Comparison of ENCODE assay signal across 18 cellular contexts in genomic region chr10:3336673-3337293, GRCh38.
DNase-seq lines count a peak whose midpoint lies in the region; ATAC-seq and TF ChIP-seq lines count a peak whose summit lies in the region.
"Had no signal": no experiment of that assay in that cellular context is flagged by ENCODE, and none has a peak within 500 bp of the region (broad histone marks: within the 10 kb centered on the region; RNA-seq: fewer than 3 reads in every experiment).

No MANE protein-coding gene starts in this region.

- TF ChIP-seq POLR2A in GM18505 (IDR thresholded peaks at IDR 0.05; ENCODE audit: borderline replicate concordance, extremely low read depth, insufficient read depth, insufficient read length) = no peak

- peak; percentile 13 for DNase-seq in MV-4-11 (lab: John Stamatoyannopoulos, UW)
- DNase-seq in epithelial cell of proximal tubule (ENCODE audit: low read depth) = peak; percentile 1
- DNase-seq in kidney tubule cell (ENCODE audit: low spot score) = peak; percentile 46
- DNase-seq in renal cortical epithelial cell (ENCODE audit: low read depth) = peak; percentile 44
- no peak for DNase-seq in Ammon's horn (ENCODE audit: low spot score)
- DNase-seq in occipital lobe (lab: John Stamatoyannopoulos, UW) = no peak
- DNase-seq: Caco-2; CD8-positive, alpha-beta T cell; KG1; MG63; NCI-H1694; NCI-H2029 treated with DMSO at 0.1 percent for 48 hours; NCI-H446 treated with DMSO at 0.1 percent for 48 hours; NCI-H526; RPMI8226; SHP77 had no signal

- ATAC-seq in GM18505 (IDR thresholded peaks at IDR 0.05; ENCODE audit: unreplicated experiment) = no peak
- no peak for ATAC-seq in HG02588 (IDR thresholded peaks at IDR 0.05; ENCODE audit: unreplicated experiment)
- ATAC-seq: CD8-positive, alpha-beta T cell had no signal

- H3K4me3 ChIP-seq in epithelial cell of proximal tubule (ENCODE audit: low read depth, low read length) = no peak overlapping the region
- H3K4me3 ChIP-seq: MG63 had no signal

- no peak for TF ChIP-seq CTCF in epithelial cell of proximal tubule (conservative IDR thresholded peaks at IDR 0.05; ENCODE audit: low read depth, low read length)

Comparison
In these comparisons a context has a peak if more than half of its experiments do, and no peak if none do; other contexts are left out.
1. DNase-seq: peak in MV-4-11 (single experiment), epithelial cell of proximal tubule (single experiment), kidney tubule cell (single experiment) and renal cortical epithelial cell (single experiment); none in Ammon's horn (single experiment) and occipital lobe (single experiment).